Comparison of ENCODE assay signal across 1 cellular context in the genomic region with DNA sequence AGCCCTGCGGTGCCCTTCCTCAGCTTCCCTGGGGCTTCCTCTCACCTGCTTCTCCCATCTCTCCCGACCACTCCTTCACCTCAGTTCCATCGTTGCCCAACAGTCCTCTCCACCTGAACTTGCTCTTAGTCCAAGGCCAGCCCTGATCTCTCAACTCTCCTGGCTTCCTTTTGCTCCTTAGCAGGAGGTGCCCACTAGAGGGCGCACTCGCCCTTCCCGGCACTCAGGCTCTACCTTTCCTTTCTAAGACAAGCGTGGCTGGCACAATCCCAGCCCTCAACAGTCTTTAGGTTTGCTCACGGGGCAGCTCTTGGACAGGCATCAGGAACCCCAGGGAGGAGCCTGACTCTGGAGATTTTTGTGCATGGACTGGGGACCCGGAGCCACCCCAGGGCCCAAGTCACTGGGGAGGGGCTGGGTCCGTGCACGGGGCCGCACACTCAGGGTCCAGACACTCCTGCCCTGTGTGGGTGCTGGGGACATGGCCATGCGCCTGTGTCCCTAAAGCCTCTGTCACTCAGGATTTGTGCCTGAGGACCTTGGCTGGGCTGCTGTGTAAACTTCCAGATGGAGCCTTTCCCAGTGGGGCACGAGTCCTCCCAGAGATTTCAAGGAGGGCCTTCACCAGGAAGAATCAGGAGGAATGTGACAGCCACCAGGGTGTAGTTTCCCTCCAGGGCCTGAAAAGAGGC.
A peak's percentile ranks its signal among the peaks of the same experiment; 100 is the strongest.
TF ChIP-seq lines count a peak whose summit lies in the region.

No MANE protein-coding gene starts in this region.

TF ChIP-seq in K562, 482 proteins besides CTCF, POLR2A, EP300 and RAD21 (continued from another document):
- TF ChIP-seq, protein P1, sequence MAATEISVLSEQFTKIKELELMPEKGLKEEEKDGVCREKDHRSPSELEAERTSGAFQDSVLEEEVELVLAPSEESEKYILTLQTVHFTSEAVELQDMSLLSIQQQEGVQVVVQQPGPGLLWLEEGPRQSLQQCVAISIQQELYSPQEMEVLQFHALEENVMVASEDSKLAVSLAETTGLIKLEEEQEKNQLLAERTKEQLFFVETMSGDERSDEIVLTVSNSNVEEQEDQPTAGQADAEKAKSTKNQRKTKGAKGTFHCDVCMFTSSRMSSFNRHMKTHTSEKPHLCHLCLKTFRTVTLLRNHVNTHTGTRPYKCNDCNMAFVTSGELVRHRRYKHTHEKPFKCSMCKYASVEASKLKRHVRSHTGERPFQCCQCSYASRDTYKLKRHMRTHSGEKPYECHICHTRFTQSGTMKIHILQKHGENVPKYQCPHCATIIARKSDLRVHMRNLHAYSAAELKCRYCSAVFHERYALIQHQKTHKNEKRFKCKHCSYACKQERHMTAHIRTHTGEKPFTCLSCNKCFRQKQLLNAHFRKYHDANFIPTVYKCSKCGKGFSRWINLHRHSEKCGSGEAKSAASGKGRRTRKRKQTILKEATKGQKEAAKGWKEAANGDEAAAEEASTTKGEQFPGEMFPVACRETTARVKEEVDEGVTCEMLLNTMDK (IDR thresholded peaks at IDR 0.05; ENCODE audit: borderline replicate concordance, insufficient read depth, low read depth, low read length, poor library complexity, severe bottlenecking), result peak; percentile 51
